In genomic region chr21:38289697-38290096, GRCh38 we compare ENCODE assay signal across 10 cellular contexts. TPM values are rescaled to one million over a fixed set of nuclear protein-coding genes. Genes with fewer than 3 reads are reported as not detected.
DNase-seq lines count a peak whose midpoint lies in the region; ATAC-seq lines count a peak whose summit lies in the region.
"Had no signal": no experiment of that assay in that cellular context is flagged by ENCODE, and none has a peak within 500 bp of the region (broad histone marks: within the 10 kb centered on the region; RNA-seq: fewer than 3 reads in every experiment).

No MANE protein-coding gene starts in this region.

- no peaks in the 10 kb centered on the region for H3K9me3 Mint-ChIP-seq in activated T-helper 2 cell treated with anti-CD3 and anti-CD28 coated beads, Interferon-gamma antibody, Interleukin-2, Interleukin-4, amounts not matched to agents 10 μg/mL and 5 μg/mL and 100 μg/mL, durations not matched to agents 14 hours and 24 hours and 36 hours

- DNase-seq in AG08395 (ENCODE audit: low spot score) (peak; percentile 93), Kasumi-1 (lab: John Stamatoyannopoulos, UW) (peak; percentile 91 to 94), brain pericyte (ENCODE audit: low read depth, low spot score) (peak; percentile 90), kidney tubule cell (ENCODE audit: low spot score) (peak; percentile 99), posterior vena cava (ENCODE audit: low spot score) (no peak), mucosa of gallbladder (ENCODE audit: low spot score) (no peak)
- DNase-seq in activated T-helper 2 cell treated with anti-CD3 and anti-CD28 coated beads, Interferon-gamma antibody, Interleukin-2, Interleukin-4, amounts not matched to agents 10 μg/mL and 5 μg/mL and 100 μg/mL, durations not matched to agents 14 hours and 24 hours and 36 hours (ENCODE audit: low spot score) = no peak
- DNase-seq: MM.1S had no signal

- ATAC-seq in HG03354 (IDR thresholded peaks at IDR 0.05; ENCODE audit: poor library complexity, severe bottlenecking, unreplicated experiment) = no peak

- no peak overlapping the region for H3K27ac Mint-ChIP-seq in activated T-helper 2 cell treated with anti-CD3 and anti-CD28 coated beads, Interferon-gamma antibody, Interleukin-2, Interleukin-4, amounts not matched to agents 10 μg/mL and 5 μg/mL and 100 μg/mL, durations not matched to agents 14 hours and 24 hours and 36 hours

- H3K27me3 Mint-ChIP-seq in activated T-helper 2 cell treated with anti-CD3 and anti-CD28 coated beads, Interferon-gamma antibody, Interleukin-2, Interleukin-4, amounts not matched to agents 10 μg/mL and 5 μg/mL and 100 μg/mL, durations not matched to agents 14 hours and 24 hours and 36 hours (ENCODE audit: low read depth) = peaks cover 10% of the 10 kb centered on the region

- no peak overlapping the region for H3K4me3 Mint-ChIP-seq in activated T-helper 2 cell treated with anti-CD3 and anti-CD28 coated beads, Interferon-gamma antibody, Interleukin-2, Interleukin-4, amounts not matched to agents 10 μg/mL and 5 μg/mL and 100 μg/mL, durations not matched to agents 14 hours and 24 hours and 36 hours (ENCODE audit: low read depth)

- no peaks in the 10 kb centered on the region for H3K36me3 Mint-ChIP-seq in activated T-helper 2 cell treated with anti-CD3 and anti-CD28 coated beads, Interferon-gamma antibody, Interleukin-2, Interleukin-4, amounts not matched to agents 10 μg/mL and 5 μg/mL and 100 μg/mL, durations not matched to agents 14 hours and 24 hours and 36 hours (ENCODE audit: low read depth)

- intact Hi-C loops in posterior vena cava (cut with DNase I) = no loop called here
- intact Hi-C loops in activated T-helper 2 cell treated with anti-CD3 and anti-CD28 coated beads, Interferon-gamma antibody, Interleukin-2, Interleukin-4, amounts not matched to agents 10 μg/mL and 5 μg/mL and 100 μg/mL, durations not matched to agents 14 hours and 24 hours and 36 hours (cut with micrococcal nuclease) = no loop called here

- H3K4me1 Mint-ChIP-seq in activated T-helper 2 cell treated with anti-CD3 and anti-CD28 coated beads, Interferon-gamma antibody, Interleukin-2, Interleukin-4, amounts not matched to agents 10 μg/mL and 5 μg/mL and 100 μg/mL, durations not matched to agents 14 hours and 24 hours and 36 hours (ENCODE audit: low read depth) = peaks cover 6% of the 10 kb centered on the region

RNA-seq across cellular contexts. Expression of gene KCNJ15, which starts 32.9 kb away (rescaled TPM):
- total RNA-seq in posterior vena cava (1 to 10 TPM; 2.3 to 3.4 TPM), mucosa of gallbladder (158 TPM)
- total RNA-seq in activated T-helper 2 cell treated with anti-CD3 and anti-CD28 coated beads, Interferon-gamma antibody, Interleukin-2, Interleukin-4, amounts not matched to agents 10 μg/mL and 5 μg/mL and 100 μg/mL, durations not matched to agents 14 hours and 24 hours and 36 hours = 0.27 and 0.60 TPM in 2 replicates
- total RNA-seq: cardiac muscle cell had no signal

Comparison
In these comparisons a context has a peak if more than half of its experiments do, and no peak if none do; other contexts are left out.
1. DNase-seq: peak in AG08395 (single experiment), Kasumi-1 (2 of 2), brain pericyte (single experiment) and kidney tubule cell (single experiment); none in posterior vena cava (single experiment), activated T-helper 2 cell treated with anti-CD3 and anti-CD28 coated beads, Interferon-gamma antibody, Interleukin-2, Interleukin-4, amounts not matched to agents 10 μg/mL and 5 μg/mL and 100 μg/mL, durations not matched to agents 14 hours and 24 hours and 36 hours (single experiment) and mucosa of gallbladder (single experiment).
2. RNA of gene KCNJ15, which starts 32.9 kb away (total RNA-seq): 158 TPM in mucosa of gallbladder (single experiment); 2.3 to 3.4 TPM in posterior vena cava and 0.27 to 0.60 TPM in activated T-helper 2 cell treated with anti-CD3 and anti-CD28 coated beads, Interferon-gamma antibody, Interleukin-2, Interleukin-4, amounts not matched to agents 10 μg/mL and 5 μg/mL and 100 μg/mL, durations not matched to agents 14 hours and 24 hours and 36 hours; every median in the first group is over 10 times any median in the second.